Comparison of ENCODE assay signal across 8 cellular contexts in the genomic region with DNA sequence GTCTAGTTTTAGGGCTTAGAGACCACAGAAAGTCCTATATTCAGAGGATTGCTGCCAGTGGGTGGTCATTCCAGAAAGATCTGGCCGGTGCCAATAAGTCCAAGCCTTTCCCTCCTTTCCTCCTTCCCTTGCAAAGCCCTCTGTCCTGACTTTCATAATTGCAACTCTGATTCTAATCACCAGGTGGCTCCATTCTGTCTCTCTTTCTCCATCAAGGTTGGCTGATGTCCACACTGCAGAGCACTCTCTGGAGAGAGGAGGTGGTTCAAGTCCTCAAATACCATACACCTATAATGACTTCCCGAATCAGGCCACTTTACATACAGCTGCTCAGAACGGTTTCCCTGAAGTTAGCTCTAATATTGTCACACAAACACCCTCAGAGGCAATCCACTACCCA. TPM values are rescaled to one million over a fixed set of nuclear protein-coding genes. Genes with fewer than 3 reads are reported as not detected.
DNase-seq lines count a peak whose midpoint lies in the region; ATAC-seq and TF ChIP-seq lines count a peak whose summit lies in the region.

No MANE protein-coding gene starts in this region.

- H3K27me3 ChIP-seq in mesenchymal stem cell (ENCODE audit: control insufficient read depth in 1 of 2, insufficient read depth in 1 of 2, low read length in 2 of 2), result no peaks in the 10 kb centered on the region

- peaks cover 1% of the 10 kb centered on the region for H3K79me1 ChIP-seq in mesenchymal stem cell (replicated peaks; ENCODE audit: low read length, poor library complexity, severe bottlenecking)

- no peak overlapping the region for H3K27ac ChIP-seq in mesenchymal stem cell (ENCODE audit: low read length, poor library complexity, severe bottlenecking)

- H3K14ac ChIP-seq in mesenchymal stem cell (ENCODE audit: low read length in 2 of 2), result no peak overlapping the region

- no peak for ATAC-seq in HG03097 (IDR thresholded peaks at IDR 0.05; ENCODE audit: low FRiP score, unreplicated experiment)
- no peak for ATAC-seq in Right ventricle myocardium superior (ENCODE audit: poor library complexity)

- no peak overlapping the region for H3K18ac ChIP-seq in mesenchymal stem cell (ENCODE audit: low read depth in 1 of 2, low read length in 2 of 2)

- H2AK5ac ChIP-seq in mesenchymal stem cell (ENCODE audit: low read length, severe bottlenecking), result no peak overlapping the region

- H2BK15ac ChIP-seq in mesenchymal stem cell (ENCODE audit: low read depth, poor library complexity, severe bottlenecking), result no peak overlapping the region

- no peak overlapping the region for H3K4me2 ChIP-seq in mesenchymal stem cell (ENCODE audit: low read length, poor library complexity, severe bottlenecking)

- H3K4me3 ChIP-seq in WI38 (ENCODE audit: low read depth, low read length), result no peak overlapping the region
- H3K4me3 ChIP-seq in mesenchymal stem cell (ENCODE audit: insufficient read depth in 1 of 2, low read depth in 1 of 2, low read length in 2 of 2), result no peak overlapping the region

- H4K91ac ChIP-seq in mesenchymal stem cell (ENCODE audit: low read length), result no peak overlapping the region

- H3K4me1 ChIP-seq in mesenchymal stem cell (ENCODE audit: control insufficient read depth, insufficient read depth, low read depth, low read length), result no peaks in the 10 kb centered on the region

- H3K9ac ChIP-seq in mesenchymal stem cell (ENCODE audit: low read length), result no peak overlapping the region

- H3K9me3 ChIP-seq in mesenchymal stem cell (ENCODE audit: control insufficient read depth, low read length), result no peaks in the 10 kb centered on the region

- H2AFZ ChIP-seq in mesenchymal stem cell (ENCODE audit: low read depth, low read length), result no peak overlapping the region

- no peak overlapping the region for H3K23ac ChIP-seq in mesenchymal stem cell (ENCODE audit: low read length in 2 of 2)

- no peak overlapping the region for H4K8ac ChIP-seq in mesenchymal stem cell (ENCODE audit: low read length)

- no peak overlapping the region for H2BK5ac ChIP-seq in mesenchymal stem cell (ENCODE audit: low read depth, low read length, poor library complexity, severe bottlenecking)

- intact Hi-C loops in Right ventricle myocardium superior (cut with DNase I), result no loop called here

- WGBS in mesenchymal stem cell, result 66% methylated on average over 3 of the region's 3 CpGs

- H2BK120ac ChIP-seq in mesenchymal stem cell (ENCODE audit: low read depth, low read length), result no peak overlapping the region

- peak; percentile 38 for DNase-seq in M059J (ENCODE audit: low read depth)
- DNase-seq in mesenchymal stem cell, result peak; percentile 43
- no peak for DNase-seq in Right ventricle myocardium superior
- no peak for DNase-seq in globus pallidus (ENCODE audit: low spot score)
- DNase-seq in T-helper 1 cell, result no peak

- no peak overlapping the region for H2BK12ac ChIP-seq in mesenchymal stem cell (ENCODE audit: low read length in 2 of 2)

- TF ChIP-seq CTCF in GM12872 (IDR thresholded peaks at IDR 0.05; ENCODE audit: insufficient read depth, low read depth, low read length) (peak; percentile 29; the same call in 1 of the 3 replicates), WI38 (IDR thresholded peaks at IDR 0.05; ENCODE audit: low read depth, low read length) (peak; percentile 24; the same call in 1 of the 2 replicates)

- H3K4ac ChIP-seq in mesenchymal stem cell (ENCODE audit: low read depth in 1 of 2, low read length in 2 of 2), result no peak overlapping the region

- no peaks in the 10 kb centered on the region for H3K36me3 ChIP-seq in mesenchymal stem cell (ENCODE audit: control insufficient read depth in 1 of 2, insufficient read depth in 2 of 2, low read depth in 1 of 2, low read length in 2 of 2)

RNA-seq across cellular contexts. Expression of gene ARMCX4, which starts 22.4 kb away (rescaled TPM):
- total RNA-seq in M059J (2014; rRNA removed; shearing (Covaris generic)), result 0.25 and 1.2 TPM in 2 replicates
- 5.1 TPM for polyA plus RNA-seq in mesenchymal stem cell (2013, experiment 1 of 2)
- 4.8 TPM for polyA plus RNA-seq in mesenchymal stem cell (2013, experiment 2 of 2)
- 4.6 TPM for total RNA-seq in Right ventricle myocardium superior

RNA-seq across cellular contexts. Expression of gene HNRNPH2, which starts 54.9 kb away (rescaled TPM):
- 56.0 and 82.5 TPM in 2 replicates for total RNA-seq in M059J (2014; rRNA removed; shearing (Covaris generic))
- 58.6 TPM for polyA plus RNA-seq in mesenchymal stem cell (2013, experiment 1 of 2)
- polyA plus RNA-seq in mesenchymal stem cell (2013, experiment 2 of 2), result 60.5 TPM
- 46.9 TPM for total RNA-seq in Right ventricle myocardium superior

RNA-seq across cellular contexts. Expression of gene GLA, which starts 55.2 kb away (rescaled TPM):
- total RNA-seq in M059J (2014; rRNA removed; shearing (Covaris generic)), result 130 and 154 TPM in 2 replicates
- 66.5 TPM for polyA plus RNA-seq in mesenchymal stem cell (2013, experiment 1 of 2)
- 71.3 TPM for polyA plus RNA-seq in mesenchymal stem cell (2013, experiment 2 of 2)
- 9.1 TPM for total RNA-seq in Right ventricle myocardium superior

Comparison
In these comparisons a context has a peak if more than half of its experiments do, and no peak if none do; other contexts are left out.
1. DNase-seq: peak in M059J (single experiment) and mesenchymal stem cell (single experiment); none in Right ventricle myocardium superior (single experiment), globus pallidus (single experiment) and T-helper 1 cell (0 of 5).
2. RNA of gene GLA, which starts 55.2 kb away (total RNA-seq): 130 to 154 TPM in M059J; 9.1 TPM in Right ventricle myocardium superior (single experiment); every median in the first group is over 10 times any median in the second.